In genomic region chr15:55334371-55334770, GRCh38 we compare ENCODE assay signal across 31 cellular contexts.
"Had no signal": no experiment of that assay in that cellular context is flagged by ENCODE, and none has a peak within 500 bp of the region (broad histone marks: within the 10 kb centered on the region; RNA-seq: fewer than 3 reads in every experiment).

No MANE protein-coding gene starts in this region.

- H3K9me3 ChIP-seq: adrenal gland, body of pancreas, breast epithelium, MG63 had no signal

- ATAC-seq: activated CD4-positive, alpha-beta T cell treated with anti-CD3 and anti-CD28 coated beads for 36 hours; activated CD4-positive, CD25-positive, alpha-beta regulatory T cell treated with anti-CD3 and anti-CD28 coated beads, Interleukin-2, amount 50 U/mL, for 24 hours; activated naive CD4-positive, alpha-beta T cell treated with anti-CD3 and anti-CD28 coated beads, Interleukin-2, amount 50 U/mL, for 72 hours; activated T-cell treated with anti-CD3 and anti-CD28 coated beads, Interleukin-2, amount 50 U/mL, for 4 hours; body of pancreas; WTC11 had no signal

- H3K27me3 ChIP-seq: adrenal gland, body of pancreas, breast epithelium, MG63 had no signal

- H3K27ac ChIP-seq: adrenal gland, body of pancreas, breast epithelium had no signal

- H3K36me3 ChIP-seq: MG63 had no signal

- FAIRE-seq: astrocyte, TTC549 had no signal

- DNase-seq: activated CD4-positive, alpha-beta memory T cell treated with anti-CD3 and anti-CD28 coated beads for 36 hours; activated CD4-positive, alpha-beta T cell treated with anti-CD3 and anti-CD28 coated beads for 36 hours; activated CD4-positive, alpha-beta T cell treated with anti-CD3 and anti-CD28 coated beads, Interleukin-2, amount 50 U/mL, for 1 hour; activated CD8-positive, alpha-beta memory T cell treated with anti-CD3 and anti-CD28 coated beads, Interleukin-2, amount 50 U/mL, for 4 hours; activated gamma-delta T cell treated with Interleukin-2 at 50 U/mL for 16 hours; activated naive CD4-positive, alpha-beta T cell treated with anti-CD3 and anti-CD28 coated beads for 36 hours; activated T-cell treated with anti-CD3 and anti-CD28 coated beads for 4 hours; activated T-cell treated with anti-CD3 and anti-CD28 coated beads, Interleukin-2, amount 50 U/mL, for 4 hours; adrenal gland; body of pancreas; caudate nucleus; cerebellar nuclear complex; Kasumi-1; MG63; NCI-H1048; NCI-H1105 treated with DMSO at 0.1 percent for 48 hours; NCI-H1436; NCI-H1694; NCI-H1930; NCI-H2081 treated with DMSO at 0.1 percent for 48 hours; NCI-H226; NCI-H446 treated with DMSO at 0.1 percent for 48 hours; NCI-H524; Right ventricle myocardium superior; T1000 had no signal

- H3K4me3 ChIP-seq: adrenal gland, body of pancreas, breast epithelium, MG63 had no signal

- H3K4me1 ChIP-seq: adrenal gland, body of pancreas, breast epithelium had no signal
